In genomic region chr19:43774940-43775258, GRCh38 we compare ENCODE assay signal across 15 cellular contexts. TPM values are rescaled to one million over a fixed set of nuclear protein-coding genes. Genes with fewer than 3 reads are reported as not detected.
DNase-seq lines count a peak whose midpoint lies in the region; ATAC-seq, FAIRE-seq and TF ChIP-seq lines count a peak whose summit lies in the region.
"Not testable (repeated sequence)": the region's sequence is repeated elsewhere in the genome, so short reads cannot be mapped to it uniquely, and the experiment has no call there.
"Had no signal": no experiment of that assay in that cellular context is flagged by ENCODE, and none has a peak within 500 bp of the region (broad histone marks: within the 10 kb centered on the region; RNA-seq: fewer than 3 reads in every experiment).

No MANE protein-coding gene starts in this region.

- CTCF ChIA-PET in CD8-positive, alpha-beta memory T cell (lab: Charles Lee) = interaction anchor here (1.0 to 1.9 kb wide), 4 partner anchors 8 to 30 kb away, joined by 3 to 7 read pairs (median 3); no protein-coding TSS in a partner anchor
- CTCF ChIA-PET in endothelial cell of umbilical vein (lab: Charles Lee) = interaction anchor here (0.9 to 6.8 kb wide), 22 partner anchors 8 to 106 kb away, joined by 3 to 114 read pairs (median 6); partner anchors contain the start of gene SMG9

- H3K4me3 ChIP-seq in CD8-positive, alpha-beta memory T cell (ENCODE audit: low read length); endothelial cell of umbilical vein (replicated peaks in 1 of 3; ENCODE audit: insufficient read depth in 1 of 3, low read depth in 1 of 3, low read length in 3 of 3): not testable (repeated sequence)
- H3K4me3 ChIP-seq in hepatocyte (peak overlapping the region; percentile 17), skeletal muscle tissue (ENCODE audit: low read length in 3 of 3) (peak overlapping the region; percentile 36 to 67 (median 48))

- H3K27me3 Mint-ChIP-seq in CD8-positive, alpha-beta memory T cell; activated T-cell treated with anti-CD3 and anti-CD28 coated beads, Interleukin-2, amount 50 U/mL, for 24 hours; naive thymus-derived CD8-positive, alpha-beta T cell: not testable (repeated sequence)

- H3K9me1 ChIP-seq in endothelial cell of umbilical vein (replicated peaks; ENCODE audit: control insufficient read depth, extremely low read depth, insufficient read depth, low read length) = not testable (repeated sequence)

- ATAC-seq in naive thymus-derived CD8-positive, alpha-beta T cell = not testable (repeated sequence)

- TF ChIP-seq CTCF in endothelial cell of umbilical vein (IDR thresholded peaks at IDR 0.05; ENCODE audit: extremely low read depth in 1 of 2, insufficient read depth in 1 of 2, low read depth in 1 of 2, low read length in 2 of 2); hepatocyte (IDR thresholded peaks at IDR 0.05; ENCODE audit: poor library complexity): not testable (repeated sequence)

- TF ChIP-seq POLR2A in endothelial cell of umbilical vein (IDR thresholded peaks at IDR 0.05; ENCODE audit: low read depth, low read length) = not testable (repeated sequence)

- not testable (repeated sequence) for H3K9me3 ChIP-seq in CD8-positive, alpha-beta memory T cell (ENCODE audit: low read length); endothelial cell of umbilical vein (replicated peaks; ENCODE audit: control insufficient read depth, insufficient read depth, low read length); hepatocyte (ENCODE audit: low read depth); skeletal muscle tissue (ENCODE audit: control insufficient read depth in 3 of 3, low read length in 3 of 3)

- BruUV-seq in endothelial cell of umbilical vein (replicated peaks; lab: Mats Ljungman, UMichigan) = not testable (repeated sequence)

- POLR2A ChIA-PET in CD8-positive, alpha-beta memory T cell (lab: Charles Lee); endothelial cell of umbilical vein (lab: Charles Lee): not testable (repeated sequence)
- POLR2A ChIA-PET in naive thymus-derived CD8-positive, alpha-beta T cell (lab: Charles Lee) = interaction anchor here (1.0 to 8.6 kb wide), 3 partner anchors 9 to 20 kb away, joined by 3 to 70 read pairs (median 3); partner anchors contain the start of gene SMG9

- dilution Hi-C loops in endothelial cell of umbilical vein (cut with MboI; ENCODE audit: extremely low pct_ligation_motif_present, low sequenced_read_pairs) = not testable (repeated sequence)

- H3K4me2 ChIP-seq in endothelial cell of umbilical vein (ENCODE audit: insufficient read depth, low read length) = not testable (repeated sequence)
- peak overlapping the region; percentile 92 for H3K4me2 ChIP-seq in hepatocyte

- not testable (repeated sequence) for H3K27me3 ChIP-seq in CD8-positive, alpha-beta memory T cell (ENCODE audit: insufficient read depth, low read length, poor library complexity, severe bottlenecking); endothelial cell of umbilical vein (ENCODE audit: control insufficient read depth in 2 of 2, insufficient read depth in 2 of 2, low read length in 2 of 2); hepatocyte
- peaks cover 0 to 23% (median 10%) of the 10 kb centered on the region in 3 donors for H3K27me3 ChIP-seq in skeletal muscle tissue (ENCODE audit: control insufficient read depth in 3 of 3, insufficient read depth in 3 of 3, low read length in 3 of 3)

- H3K27ac ChIP-seq in CD8-positive, alpha-beta memory T cell (ENCODE audit: low read depth, low read length) = peak overlapping the region; percentile 64
- H3K27ac ChIP-seq in endothelial cell of umbilical vein (ENCODE audit: insufficient read depth, low read depth, low read length); hepatocyte; skeletal muscle tissue (ENCODE audit: low read depth, low read length): not testable (repeated sequence)

- H3K36me3 Mint-ChIP-seq in CD8-positive, alpha-beta memory T cell = peaks cover 0 to 16% (median 0%) of the 10 kb centered on the region in 3 donors
- peaks cover 93% of the 10 kb centered on the region for H3K36me3 Mint-ChIP-seq in activated T-cell treated with anti-CD3 and anti-CD28 coated beads, Interleukin-2, amount 50 U/mL, for 24 hours (ENCODE audit: low read depth)
- peaks cover 0 to 34% (median 0%) of the 10 kb centered on the region in 3 donors for H3K36me3 Mint-ChIP-seq in naive thymus-derived CD8-positive, alpha-beta T cell

- H3K9me3 Mint-ChIP-seq in CD8-positive, alpha-beta memory T cell; activated T-cell treated with anti-CD3 and anti-CD28 coated beads, Interleukin-2, amount 50 U/mL, for 24 hours; naive thymus-derived CD8-positive, alpha-beta T cell: not testable (repeated sequence)

- peak overlapping the region; percentile 79 for H2AFZ ChIP-seq in endothelial cell of umbilical vein (ENCODE audit: low read depth, low read length)
- H2AFZ ChIP-seq in hepatocyte = peak overlapping the region; percentile 39

- H3K79me2 ChIP-seq in endothelial cell of umbilical vein (ENCODE audit: control insufficient read depth, insufficient read depth, low read length); hepatocyte: not testable (repeated sequence)

- peaks cover 29 to 44% (median 35%) of the 10 kb centered on the region in 3 donors for H3K4me1 Mint-ChIP-seq in CD8-positive, alpha-beta memory T cell
- H3K4me1 Mint-ChIP-seq in activated T-cell treated with anti-CD3 and anti-CD28 coated beads, Interleukin-2, amount 50 U/mL, for 24 hours (ENCODE audit: low read depth) = peaks cover 48% of the 10 kb centered on the region
- peaks cover 28 to 57% (median 50%) of the 10 kb centered on the region in 4 donors for H3K4me1 Mint-ChIP-seq in naive thymus-derived CD8-positive, alpha-beta T cell

- H3K9me2 ChIP-seq in hepatocyte (replicated peaks; ENCODE audit: insufficient read depth) = not testable (repeated sequence)

- DNase-seq in CD8-positive, alpha-beta memory T cell; activated T-cell treated with anti-CD3 and anti-CD28 coated beads, Interleukin-2, amount 50 U/mL, for 24 hours; endothelial cell of umbilical vein (ENCODE audit: low read depth, low spot score); hepatocyte (ENCODE audit: low spot score); naive thymus-derived CD8-positive, alpha-beta T cell: not testable (repeated sequence)

- not testable (repeated sequence) for H3K9ac ChIP-seq in endothelial cell of umbilical vein (replicated peaks; ENCODE audit: extremely low read depth, insufficient read depth, low read length)
- H3K9ac ChIP-seq in skeletal muscle tissue (ENCODE audit: low read depth in 1 of 3, low read length in 3 of 3) = peak overlapping the region in 1 of 3 donors; percentile 50

- H3K4me3 Mint-ChIP-seq in CD8-positive, alpha-beta memory T cell; activated T-cell treated with anti-CD3 and anti-CD28 coated beads, Interleukin-2, amount 50 U/mL, for 24 hours; naive thymus-derived CD8-positive, alpha-beta T cell: not testable (repeated sequence)

- peak overlapping the region in 1 of 8 donors; percentile 75 for H3K27ac Mint-ChIP-seq in CD8-positive, alpha-beta memory T cell
- peak overlapping the region; percentile 22 for H3K27ac Mint-ChIP-seq in activated T-cell treated with anti-CD3 and anti-CD28 coated beads, Interleukin-2, amount 50 U/mL, for 24 hours
- H3K27ac Mint-ChIP-seq in naive thymus-derived CD8-positive, alpha-beta T cell = peak overlapping the region in 6 of 10 donors; percentile 4 to 86 (median 26)

- not testable (repeated sequence) for FAIRE-seq in endothelial cell of umbilical vein (lab: Jason Lieb, UNC)

- H4K20me1 ChIP-seq in endothelial cell of umbilical vein (replicated peaks; ENCODE audit: control insufficient read depth, extremely low read depth, insufficient read depth, low read length); hepatocyte (ENCODE audit: insufficient read depth, poor library complexity, severe bottlenecking): not testable (repeated sequence)

- H3K36me3 ChIP-seq in CD8-positive, alpha-beta memory T cell (ENCODE audit: insufficient read depth, low read length); endothelial cell of umbilical vein (ENCODE audit: control insufficient read depth in 2 of 2, extremely low read depth in 1 of 2, insufficient read depth in 2 of 2, low read length in 2 of 2); hepatocyte (replicated peaks; ENCODE audit: insufficient read depth, low read depth); skeletal muscle tissue (ENCODE audit: control insufficient read depth in 3 of 3, insufficient read depth in 3 of 3, low read length in 3 of 3): not testable (repeated sequence)

- intact Hi-C loops in endothelial cell of umbilical vein (cut with micrococcal nuclease) = loop anchor here (1.0 kb wide), 2 partner anchors 9 to 30 kb away; no protein-coding TSS in a partner anchor

- H3K4me1 ChIP-seq in CD8-positive, alpha-beta memory T cell (ENCODE audit: insufficient read depth, low read length) = peaks cover 44% of the 10 kb centered on the region
- H3K4me1 ChIP-seq in endothelial cell of umbilical vein (ENCODE audit: control insufficient read depth, extremely low read depth, insufficient read depth, low read length) (peaks cover 25% of the 10 kb centered on the region), hepatocyte (ENCODE audit: insufficient read depth) (peaks cover 15% of the 10 kb centered on the region), skeletal muscle tissue (ENCODE audit: control insufficient read depth in 3 of 3, insufficient read depth in 3 of 3, low read length in 3 of 3) (peaks cover 11 to 13% (median 13%) of the 10 kb centered on the region in 3 donors)

- WGBS in hepatocyte (ENCODE audit: low lambda C conversion rate, missing lambda C conversion rate) = 85% methylated on average over 11 of the region's 11 CpGs

RNA-seq across cellular contexts. Expression of gene KCNN4, which starts 5.9 kb away (rescaled TPM):
- 10 to 100 TPM; 93.8 to 97.6 TPM for total RNA-seq in CD8-positive, alpha-beta memory T cell
- polyA plus RNA-seq in CD8-positive, alpha-beta memory T cell = 8.3 TPM
- total RNA-seq in endothelial cell of umbilical vein (0.35 TPM in 1 of 2 replicates, not detected in the other), hepatocyte (2.8 and 3.6 TPM in 2 replicates), skeletal muscle tissue (1.0 TPM)
- polyA plus RNA-seq in endothelial cell of umbilical vein (0.27 and 0.29 TPM in 2 replicates), hepatocyte (5.4 and 8.3 TPM in 2 replicates)
- 0.14 and 0.16 TPM in 2 replicates for polyA plus RNA-seq in endothelial cell of umbilical vein (2011; cell fraction: cytosol; rRNA removed)
- polyA plus RNA-seq in endothelial cell of umbilical vein (2011; cell fraction: nucleus; rRNA removed) = 0.22 and 0.76 TPM in 2 replicates
- polyA plus RNA-seq in endothelial cell of umbilical vein (2012) = 0.26 TPM in 1 of 2 replicates, not detected in the other
- 0.41 and 0.42 TPM in 2 replicates for polyA minus RNA-seq in endothelial cell of umbilical vein
- polyA minus RNA-seq in endothelial cell of umbilical vein (2011; cell fraction: cytosol; rRNA and poly(A)+ RNA removed) = 26.3 TPM
- polyA minus RNA-seq in endothelial cell of umbilical vein (2011; cell fraction: nucleus; rRNA and poly(A)+ RNA removed) = not detected in 2 replicates
- total RNA-seq in naive thymus-derived CD8-positive, alpha-beta T cell = 100 to 1,000 TPM in 1 of 2 experiments, 10 to 100 TPM in 1; 92.9 to 103 TPM
- polyA plus RNA-seq in naive thymus-derived CD8-positive, alpha-beta T cell = 10 to 100 TPM in 2 of 3 donors, 1 to 10 TPM in 1; 7.6 to 28.6 (median 11.7) TPM

RNA-seq across cellular contexts. Expression of gene SMG9, which starts 20.1 kb away (rescaled TPM):
- total RNA-seq in CD8-positive, alpha-beta memory T cell = 10 to 100 TPM; 85.8 to 91.3 TPM
- polyA plus RNA-seq in CD8-positive, alpha-beta memory T cell = 11.0 TPM
- total RNA-seq in endothelial cell of umbilical vein = 45.0 and 53.3 TPM in 2 replicates
- 25.5 and 26.4 TPM in 2 replicates for polyA plus RNA-seq in endothelial cell of umbilical vein
- 14.2 and 18.4 TPM in 2 replicates for polyA plus RNA-seq in endothelial cell of umbilical vein (2011; cell fraction: cytosol; rRNA removed)
- 57.7 and 62.5 TPM in 2 replicates for polyA plus RNA-seq in endothelial cell of umbilical vein (2011; cell fraction: nucleus; rRNA removed)
- 23.0 and 31.6 TPM in 2 replicates for polyA plus RNA-seq in endothelial cell of umbilical vein (2012)
- polyA minus RNA-seq in endothelial cell of umbilical vein = 14.6 and 23.5 TPM in 2 replicates
- polyA minus RNA-seq in endothelial cell of umbilical vein (2011; cell fraction: cytosol; rRNA and poly(A)+ RNA removed) = 14.7 TPM
- polyA minus RNA-seq in endothelial cell of umbilical vein (2011; cell fraction: nucleus; rRNA and poly(A)+ RNA removed) = 21.9 and 27.0 TPM in 2 replicates
- total RNA-seq in hepatocyte = 9.5 and 16.1 TPM in 2 replicates
- polyA plus RNA-seq in hepatocyte = 34.9 and 39.7 TPM in 2 replicates
- total RNA-seq in naive thymus-derived CD8-positive, alpha-beta T cell = 10 to 100 TPM; 48.9 to 51.9 TPM
- 1 to 10 TPM; 3.4 to 8.3 (median 8.3) TPM for polyA plus RNA-seq in naive thymus-derived CD8-positive, alpha-beta T cell
- 6.3 TPM for total RNA-seq in skeletal muscle tissue

RNA-seq across cellular contexts. Expression of gene LYPD5, which starts 27.3 kb away (rescaled TPM):
- under 1 TPM; 0.68 to 0.80 TPM for total RNA-seq in CD8-positive, alpha-beta memory T cell
- polyA plus RNA-seq in CD8-positive, alpha-beta memory T cell = not detected
- total RNA-seq in endothelial cell of umbilical vein (not detected in 2 replicates), hepatocyte (0.20 and 1.8 TPM in 2 replicates), skeletal muscle tissue (not detected)
- polyA plus RNA-seq in endothelial cell of umbilical vein (0.11 and 0.28 TPM in 2 replicates), hepatocyte (1.6 and 1.9 TPM in 2 replicates)
- polyA plus RNA-seq in endothelial cell of umbilical vein (2011; cell fraction: cytosol; rRNA removed) = 0.08 and 0.12 TPM in 2 replicates
- 0.29 and 0.34 TPM in 2 replicates for polyA plus RNA-seq in endothelial cell of umbilical vein (2011; cell fraction: nucleus; rRNA removed)
- polyA plus RNA-seq in endothelial cell of umbilical vein (2012) = 0.16 and 0.25 TPM in 2 replicates
- not detected in 2 replicates for polyA minus RNA-seq in endothelial cell of umbilical vein
- not detected for polyA minus RNA-seq in endothelial cell of umbilical vein (2011; cell fraction: cytosol; rRNA and poly(A)+ RNA removed)
- polyA minus RNA-seq in endothelial cell of umbilical vein (2011; cell fraction: nucleus; rRNA and poly(A)+ RNA removed) = not detected in 2 replicates
- under 1 TPM; 0.60 to 0.69 TPM for total RNA-seq in naive thymus-derived CD8-positive, alpha-beta T cell
- under 1 TPM in 2 of 3 donors, not detected in 1; 0.07 to 0.72 TPM for polyA plus RNA-seq in naive thymus-derived CD8-positive, alpha-beta T cell
- total RNA-seq: activated T-helper 1 cell treated with anti-CD3 and anti-CD28 coated beads, Interleukin-12 subunit alpha, Interleukin-12 subunit beta, Interleukin-2, Interleukin-4 antibody, amounts not matched to agents 30 ng/mL and 10 ng/mL and 1 ng/mL, durations not matched to agents 14 hours and 24 hours and 36 hours had no signal

RNA-seq across cellular contexts. Expression of gene ZNF283, which starts 52.2 kb away (rescaled TPM):
- 1 to 10 TPM; 5.8 to 6.3 TPM for total RNA-seq in CD8-positive, alpha-beta memory T cell
- polyA plus RNA-seq in CD8-positive, alpha-beta memory T cell = 2.7 TPM
- 6.0 and 10.7 TPM in 2 replicates for total RNA-seq in endothelial cell of umbilical vein
- 1.4 and 1.9 TPM in 2 replicates for polyA plus RNA-seq in endothelial cell of umbilical vein
- polyA plus RNA-seq in endothelial cell of umbilical vein (2011; cell fraction: cytosol; rRNA removed) = 1.7 TPM in 2 replicates
- polyA plus RNA-seq in endothelial cell of umbilical vein (2011; cell fraction: nucleus; rRNA removed) = 6.5 and 6.9 TPM in 2 replicates
- 4.0 and 5.0 TPM in 2 replicates for polyA plus RNA-seq in endothelial cell of umbilical vein (2012)
- polyA minus RNA-seq in endothelial cell of umbilical vein = 4.7 and 5.4 TPM in 2 replicates
- polyA minus RNA-seq in endothelial cell of umbilical vein (2011; cell fraction: cytosol; rRNA and poly(A)+ RNA removed) = 4.4 TPM
- 7.6 and 12.2 TPM in 2 replicates for polyA minus RNA-seq in endothelial cell of umbilical vein (2011; cell fraction: nucleus; rRNA and poly(A)+ RNA removed)
- 7.6 and 10.7 TPM in 2 replicates for total RNA-seq in hepatocyte
- 1.8 and 2.1 TPM in 2 replicates for polyA plus RNA-seq in hepatocyte
- total RNA-seq in naive thymus-derived CD8-positive, alpha-beta T cell = 10 to 100 TPM; 24.2 to 25.8 TPM
- polyA plus RNA-seq in naive thymus-derived CD8-positive, alpha-beta T cell = 1 to 10 TPM; 3.3 to 4.3 (median 3.7) TPM
- 21.4 TPM for total RNA-seq in skeletal muscle tissue

RNA-seq across cellular contexts. Expression of gene IRGC, which starts 59.0 kb away (rescaled TPM):
- total RNA-seq in CD8-positive, alpha-beta memory T cell = not detected
- not detected for polyA plus RNA-seq in CD8-positive, alpha-beta memory T cell
- not detected in 2 replicates for total RNA-seq in endothelial cell of umbilical vein
- polyA plus RNA-seq in endothelial cell of umbilical vein = not detected in 2 replicates
- not detected in 2 replicates for polyA plus RNA-seq in endothelial cell of umbilical vein (2011; cell fraction: cytosol; rRNA removed)
- polyA plus RNA-seq in endothelial cell of umbilical vein (2011; cell fraction: nucleus; rRNA removed) = not detected in 2 replicates
- polyA plus RNA-seq in endothelial cell of umbilical vein (2012) = not detected in 2 replicates
- polyA minus RNA-seq in endothelial cell of umbilical vein = not detected in 2 replicates
- polyA minus RNA-seq in endothelial cell of umbilical vein (2011; cell fraction: cytosol; rRNA and poly(A)+ RNA removed) = not detected
- polyA minus RNA-seq in endothelial cell of umbilical vein (2011; cell fraction: nucleus; rRNA and poly(A)+ RNA removed) = not detected in 2 replicates
- total RNA-seq in hepatocyte = not detected in 2 replicates
- polyA plus RNA-seq in hepatocyte = not detected in 2 replicates
- not detected for total RNA-seq in naive thymus-derived CD8-positive, alpha-beta T cell
- not detected for polyA plus RNA-seq in naive thymus-derived CD8-positive, alpha-beta T cell
- not detected for total RNA-seq in skeletal muscle tissue
- total RNA-seq: activated T-helper 1 cell treated with anti-CD3 and anti-CD28 coated beads, Interleukin-12 subunit alpha, Interleukin-12 subunit beta, Interleukin-2, Interleukin-4 antibody, amounts not matched to agents 30 ng/mL and 10 ng/mL and 1 ng/mL, durations not matched to agents 14 hours and 24 hours and 36 hours; foreskin keratinocyte; renal cortical epithelial cell; SJSA1; subcutaneous adipose tissue; T-helper 1 cell treated with Interleukin-12 subunit alpha and Interleukin-12 subunit beta and Interleukin-4 antibody, amounts not matched to agents 30 ng/mL and 1 ng/mL, for 36 hours; uterus had no signal
- polyA plus RNA-seq: A549, BJ, foreskin keratinocyte had no signal

Comparison
In these comparisons a context has a peak if more than half of its experiments do, and no peak if none do; other contexts are left out.
1. RNA of gene KCNN4, which starts 5.9 kb away (total RNA-seq): 92.9 to 103 TPM in naive thymus-derived CD8-positive, alpha-beta T cell and 93.8 to 97.6 TPM in CD8-positive, alpha-beta memory T cell; 2.8 to 3.6 TPM in hepatocyte, 1.0 TPM in skeletal muscle tissue (single experiment) and 0.35 TPM in endothelial cell of umbilical vein; every median in the first group is over 10 times any median in the second.